Comparison of ENCODE assay signal across 22 cellular contexts in the genomic region with DNA sequence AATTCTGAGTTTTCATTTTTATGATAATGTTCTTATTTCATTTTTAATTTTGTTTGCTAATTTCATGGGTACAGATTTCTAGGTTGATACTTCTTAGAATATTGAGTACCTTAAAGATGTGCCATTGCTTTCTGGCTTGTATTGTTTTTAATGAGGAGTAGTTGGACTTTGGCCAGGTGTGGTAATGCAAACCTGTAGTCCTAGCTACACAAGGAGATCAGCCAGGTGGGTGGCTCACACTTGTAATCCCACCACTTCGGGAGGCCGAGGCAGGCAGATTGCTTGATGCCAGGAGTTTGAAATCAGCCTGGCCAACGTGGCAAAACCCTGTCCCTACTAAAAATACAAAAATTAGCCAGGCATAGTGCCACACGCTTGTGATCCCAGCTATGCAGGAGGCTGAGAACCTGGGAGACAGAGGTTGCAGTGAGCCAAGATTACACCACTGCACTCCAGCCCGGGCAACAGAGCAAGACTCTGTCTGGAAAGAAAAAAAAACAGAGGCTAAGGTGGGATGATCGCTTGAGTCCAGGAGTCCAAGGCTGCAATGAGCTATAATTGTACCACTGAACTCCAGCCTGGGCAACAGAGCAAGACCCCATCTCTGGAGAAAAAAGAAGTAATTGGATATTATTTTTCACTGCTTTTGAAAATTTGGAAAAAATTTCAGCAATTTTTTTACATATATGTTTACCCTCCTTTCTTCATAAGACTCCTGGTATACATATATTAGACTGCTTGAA.
"Had no signal": no experiment of that assay in that cellular context is flagged by ENCODE, and none has a peak within 500 bp of the region (broad histone marks: within the 10 kb centered on the region; RNA-seq: fewer than 3 reads in every experiment).

No MANE protein-coding gene starts in this region.

- DNase-seq: activated CD4-positive, alpha-beta memory T cell treated with anti-CD3 and anti-CD28 coated beads for 36 hours; activated CD4-positive, alpha-beta T cell treated with anti-CD3 and anti-CD28 coated beads for 48 hours; activated CD4-positive, CD25-positive, alpha-beta regulatory T cell; activated effector memory CD4-positive, alpha-beta T cell treated with Interleukin-2 at 50 U/mL for 16 hours; activated naive CD4-positive, alpha-beta T cell treated with anti-CD3 and anti-CD28 coated beads, Interleukin-2, amount 10 ng/mL, durations not matched to agents 7 days and 5 days; activated naive CD8-positive, alpha-beta T cell treated with anti-CD3 and anti-CD28 coated beads, Interleukin-2, amount 50 U/mL, for 24 hours; activated T-cell treated with anti-CD3 and anti-CD28 coated beads, Interleukin-2, amount 50 U/mL, for 72 hours; anterior cingulate cortex; dermis blood vessel endothelial cell; effector CD8-positive, alpha-beta T cell; erythroblast; foreskin fibroblast; kidney; natural killer cell; sigmoid colon; stimulated activated CD4-positive, alpha-beta T cell treated with anti-CD3 and anti-CD28 coated beads, Interleukin-2, amount 100 ng/mL, for 48 hours; stimulated activated naive CD4-positive, alpha-beta T cell; T1000; upper lobe of right lung had no signal

- H3K27me3 ChIP-seq: sigmoid colon, upper lobe of right lung had no signal

- H3K4me3 ChIP-seq: lung, sigmoid colon, thoracic aorta, upper lobe of right lung had no signal

- H3K9me3 ChIP-seq: sigmoid colon, thoracic aorta, upper lobe of right lung had no signal

- H3K4me1 ChIP-seq: sigmoid colon, upper lobe of right lung had no signal

- H3K27ac ChIP-seq: sigmoid colon, upper lobe of right lung had no signal

- ATAC-seq: activated naive CD8-positive, alpha-beta T cell treated with anti-CD3 and anti-CD28 coated beads, Interleukin-2, amount 50 U/mL, for 24 hours; activated T-cell treated with anti-CD3 and anti-CD28 coated beads, Interleukin-2, amount 50 U/mL, for 72 hours; left lobe of liver; natural killer cell; upper lobe of right lung had no signal

- H3K36me3 ChIP-seq: sigmoid colon, thoracic aorta, upper lobe of right lung had no signal
